In the genomic region with DNA sequence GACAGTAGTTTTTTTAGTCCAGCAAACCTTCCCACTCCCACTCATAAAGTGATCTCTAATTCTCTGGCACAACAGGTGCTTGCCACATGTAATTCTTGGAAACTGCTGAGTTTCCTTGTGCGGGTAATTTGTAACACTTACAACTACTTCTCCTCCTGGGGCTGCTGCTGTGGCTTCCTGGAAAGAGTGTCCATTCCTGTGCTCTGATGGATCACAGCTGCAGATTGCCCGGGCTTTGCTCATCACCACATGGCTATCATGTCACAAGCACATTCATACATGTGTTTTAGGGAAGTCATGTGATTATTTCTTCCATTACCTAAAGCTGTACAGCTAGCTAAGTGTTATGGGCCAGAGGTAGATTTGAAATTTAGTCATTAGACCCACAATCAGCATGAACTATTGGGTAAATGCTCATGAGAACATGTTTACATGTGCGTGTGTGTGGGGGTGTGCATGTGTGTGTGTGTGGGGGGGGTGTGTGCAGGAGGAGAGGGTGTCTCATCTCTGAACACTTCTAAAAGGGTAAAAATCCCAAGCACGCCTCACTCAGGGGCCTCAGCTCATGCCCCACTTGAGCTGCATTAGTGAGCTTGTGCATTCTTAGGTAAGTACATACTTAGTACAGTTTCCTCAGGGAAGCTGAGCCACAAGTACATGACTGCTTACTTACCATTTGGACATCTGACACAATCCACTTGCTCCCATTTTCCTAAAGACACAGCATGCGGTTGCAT, we compare ENCODE assay signal across 9 cellular contexts.
DNase-seq lines count a peak whose midpoint lies in the region; ATAC-seq, FAIRE-seq and TF ChIP-seq lines count a peak whose summit lies in the region.
"Had no signal": no experiment of that assay in that cellular context is flagged by ENCODE, and none has a peak within 500 bp of the region (broad histone marks: within the 10 kb centered on the region; RNA-seq: fewer than 3 reads in every experiment).

No MANE protein-coding gene starts in this region.

- ATAC-seq in GM12878: peak; percentile 60
- no peak for ATAC-seq in HG03139 (IDR thresholded peaks at IDR 0.05; ENCODE audit: unreplicated experiment)

- RAD21 ChIA-PET in GM12878 (lab: Charles Lee; ENCODE audit: unreplicated experiment): interaction anchor here (0.9 to 2.0 kb wide), 10 partner anchors 26 to 165 kb away, joined by 3 to 9 read pairs (median 4); no protein-coding TSS in a partner anchor

- H3K36me3 ChIP-seq in GM12878 (ENCODE audit: control insufficient read depth in 2 of 2, insufficient read depth in 2 of 2, low read length in 1 of 2) (no peaks in the 10 kb centered on the region), ovary (no peaks in the 10 kb centered on the region)

- H2BK15ac ChIP-seq in H9 (ENCODE audit: low read depth, low read length): no peak overlapping the region

- CTCF ChIA-PET in GM12878 (lab: Yijun Ruan, JAX): interaction anchor here (1.1 to 1.4 kb wide), 4 partner anchors 10 to 173 kb away, joined by 3 to 5 read pairs (median 4); no protein-coding TSS in a partner anchor

- H3K36me3 Mint-ChIP-seq in H9 (ENCODE audit: insufficient read depth in 1 of 3, low read depth in 3 of 3): no peaks in the 10 kb centered on the region

- no peak overlapping the region for H3K23ac ChIP-seq in H9 (ENCODE audit: insufficient read length, low read depth, low read length)

- H3K27me3 ChIP-seq in GM12878 (replicated peaks in 1 of 2; ENCODE audit: control insufficient read depth in 2 of 2, insufficient read depth in 2 of 2, low read length in 1 of 2): no peaks in the 10 kb centered on the region
- H3K27me3 ChIP-seq in H9 (ENCODE audit: insufficient read depth, low read length): no peaks in the 10 kb centered on the region
- H3K27me3 ChIP-seq in ovary: no peaks in the 10 kb centered on the region

- H3K27ac ChIP-seq in GM12878 (ENCODE audit: control insufficient read depth, insufficient read depth) (no peak overlapping the region), H9 (ENCODE audit: insufficient read length, low read depth, low read length) (no peak overlapping the region), ovary (no peak overlapping the region)

- no peak overlapping the region for H2BK5ac ChIP-seq in H9 (ENCODE audit: insufficient read length, low read length)

- FAIRE-seq in GM12878 (lab: Jason Lieb, UNC): no peak
- FAIRE-seq: GM19239 had no signal

- H3K14ac ChIP-seq in H9 (ENCODE audit: insufficient read depth, low read length): no peak overlapping the region

- H3K4me1 ChIP-seq in GM12878 (ENCODE audit: control insufficient read depth, insufficient read depth, low read length) (no peaks in the 10 kb centered on the region), H9 (ENCODE audit: insufficient read depth, low read length) (no peaks in the 10 kb centered on the region; the same call in 1 of the 2 replicates), ovary (ENCODE audit: insufficient read depth) (no peaks in the 10 kb centered on the region)

- TF ChIP-seq CTCF in HFF-Myc (IDR thresholded peaks at IDR 0.05; ENCODE audit: low read depth, low read length, missing control alignments): no peak
- no peak for TF ChIP-seq CTCF in GM12878 (IDR thresholded peaks at IDR 0.05 in 2 of 3, conservative IDR thresholded peaks at IDR 0.05 in 1 of 3; ENCODE audit: control insufficient read depth in 2 of 3, extremely low read depth in 1 of 3, insufficient read depth in 1 of 3, low read depth in 3 of 3, low read length in 3 of 3)
- no peak for TF ChIP-seq CTCF in H9 (conservative IDR thresholded peaks at IDR 0.05)
- TF ChIP-seq CTCF in ovary (IDR thresholded peaks at IDR 0.05): no peak

- H4K20me1 ChIP-seq in GM12878 (ENCODE audit: control insufficient read depth, insufficient read depth): no peaks in the 10 kb centered on the region
- H4K20me1 ChIP-seq in H9 (ENCODE audit: control insufficient read depth, insufficient read depth, insufficient read length): no peaks in the 10 kb centered on the region

- H3K4me1 Mint-ChIP-seq in H9: peaks cover 4 to 10% of the 10 kb centered on the region in 2 experiments; a peak in 3 of 4 replicates

- WGBS in GM12878 (ENCODE audit: insufficient coverage, insufficient replicate concordance, low lambda C conversion rate, missing lambda C conversion rate): 4% methylated on average over 5 of the region's 5 CpGs
- no CpG with 5 or more reads among the region's 5 CpGs for WGBS in H9 (ENCODE audit: extremely low coverage, insufficient read length, low lambda C conversion rate)
- 54 to 61% (median 57%) methylated on average over 5 of the region's 5 CpGs for WGBS in ovary, 3 donors

- H3K79me1 ChIP-seq in H9 (ENCODE audit: insufficient read depth, low read depth, low read length, poor library complexity, severe bottlenecking): no peaks in the 10 kb centered on the region

- H3K9ac ChIP-seq in GM12878 (ENCODE audit: control insufficient read depth, insufficient read depth, low read length): no peak overlapping the region
- H3K9ac ChIP-seq in H9 (ENCODE audit: extremely low read depth, insufficient read length, low read length): no peak overlapping the region

- no peak overlapping the region for H2AK5ac ChIP-seq in H9 (ENCODE audit: insufficient read length, low read length)

- H3T11ph ChIP-seq in H9 (ENCODE audit: low read length): no peak overlapping the region

- H2AFZ ChIP-seq in GM12878 (ENCODE audit: control insufficient read depth, low read depth, low read length) (no peak overlapping the region), H9 (ENCODE audit: low read length) (no peak overlapping the region)

- H3K79me2 ChIP-seq in GM12878 (ENCODE audit: control insufficient read depth, insufficient read depth, low read length): no peaks in the 10 kb centered on the region
- H3K79me2 ChIP-seq in H9 (ENCODE audit: insufficient read depth, low read length): no peaks in the 10 kb centered on the region

- TF ChIP-seq POLR2A in GM12878 (IDR thresholded peaks at IDR 0.05; ENCODE audit: low read depth, low read length): no peak
- TF ChIP-seq POLR2A in ovary (IDR thresholded peaks at IDR 0.05): no peak

- DNase-seq in Caki2 (ENCODE audit: low read depth) (peak; percentile 8), HFF-Myc (ENCODE audit: extremely low read depth, low read depth) (peak; percentile 98), GM12878 (ENCODE audit: low read depth, low spot score) (no peak), lung microvascular endothelial cell (ENCODE audit: low read depth in 2 of 2) (peak; percentile 5 to 20), H9 (no peak), NCI-H1048 (lab: John Stamatoyannopoulos, UW) (no peak), ovary (no peak)

- no peak overlapping the region for H3K4ac ChIP-seq in H9 (ENCODE audit: low read depth, low read length)

- in situ Hi-C loops in Caki2 (cut with HindIII; ENCODE audit: low pct_unique_long_range_greater_than_20kb, low sequenced_read_pairs) (no loop called here), GM12878 (cut with MboI) (no loop called here)

- no peak for TF ChIP-seq EP300 in GM12878 (IDR thresholded peaks at IDR 0.05; ENCODE audit: borderline replicate concordance in 1 of 2, control insufficient read depth in 1 of 2, low read depth in 2 of 2, low read length in 2 of 2)
- no peak for TF ChIP-seq EP300 in ovary (IDR thresholded peaks at IDR 0.05)

- no peak overlapping the region for H4K5ac ChIP-seq in H9 (ENCODE audit: insufficient read length, low read depth, low read length)

- H3K18ac ChIP-seq in H9 (ENCODE audit: insufficient read length, low read depth, low read length): no peak overlapping the region

- POLR2A ChIA-PET in GM12878 (lab: Charles Lee): interaction anchor here (0.5 to 1.5 kb wide), 4 partner anchors 28 to 38 kb away, joined by 3 to 4 read pairs (median 3); no protein-coding TSS in a partner anchor

- intact Hi-C loops in GM12878 (cut with micrococcal nuclease; ENCODE audit: unreplicated experiment): no loop called here
- intact Hi-C loops in ovary (cut with DNase I): no loop called here

- H3K56ac ChIP-seq in H9 (ENCODE audit: insufficient read length, low read depth, low read length): no peak overlapping the region

- TF ChIP-seq RAD21 in GM12878 (IDR thresholded peaks at IDR 0.05; ENCODE audit: insufficient read depth, low read depth, low read length): no peak

- H3K27ac Mint-ChIP-seq in H9: no peak overlapping the region

- no peaks in the 10 kb centered on the region; the same call in 1 of the 2 replicates for H3K27me3 Mint-ChIP-seq in H9 (ENCODE audit: low read depth)

- no peaks in the 10 kb centered on the region for H3K9me3 Mint-ChIP-seq in H9

- H3K4me2 ChIP-seq in GM12878 (ENCODE audit: control insufficient read depth, insufficient read depth): no peak overlapping the region
- H3K4me2 ChIP-seq in H9 (ENCODE audit: insufficient read depth, insufficient read length, low read length): no peak overlapping the region

- H3K4me3 ChIP-seq in HFF-Myc (replicated peaks; ENCODE audit: low read depth, low read length) (no peak overlapping the region), GM12878 (no peak overlapping the region), ovary (no peak overlapping the region)

- SMC1A ChIA-PET in GM12878 (lab: Charles Lee; ENCODE audit: uncharacterized antibody, unreplicated experiment): interaction anchor here (0.8 to 2.7 kb wide), 12 partner anchors 8 to 131 kb away, joined by 3 to 9 read pairs (median 3); a partner anchor contains a TSS

- H2BK20ac ChIP-seq in H9 (ENCODE audit: low read depth, low read length, poor library complexity, severe bottlenecking): no peak overlapping the region

- no peak overlapping the region for H2BK120ac ChIP-seq in H9 (ENCODE audit: low read depth, low read length, poor library complexity, severe bottlenecking)

- no peak overlapping the region for H3K4me3 Mint-ChIP-seq in H9

- H3K23me2 ChIP-seq in H9 (ENCODE audit: insufficient read length, low read depth, low read length, poor library complexity, severe bottlenecking): no peaks in the 10 kb centered on the region

- no peak overlapping the region for H4K91ac ChIP-seq in H9 (ENCODE audit: insufficient read length, low read depth, low read length)

- H2BK12ac ChIP-seq in H9 (ENCODE audit: insufficient read length, low read depth, low read length): no peak overlapping the region

- BruUV-seq in GM12878 (replicated peaks; lab: Mats Ljungman, UMichigan): no TSS peak

- H3K9me3 ChIP-seq in GM12878 (replicated peaks; ENCODE audit: control insufficient read depth, insufficient read depth, low read length) (no peaks in the 10 kb centered on the region), H9 (ENCODE audit: control insufficient read depth, low read depth, low read length) (no peaks in the 10 kb centered on the region), ovary (no peaks in the 10 kb centered on the region)

- H4K8ac ChIP-seq in H9 (replicated peaks; ENCODE audit: insufficient read length, low read depth, low read length): no peak overlapping the region

TF ChIP-seq in GM12878, 131 proteins besides CTCF, POLR2A, EP300 and RAD21 (continues in another document):
- TF ChIP-seq RAD51 (IDR thresholded peaks at IDR 0.05): peak; percentile 69; the same call in 1 of the 2 replicates
- TF ChIP-seq KLF5 (IDR thresholded peaks at IDR 0.05; ENCODE audit: partially characterized antibody): no peak
- TF ChIP-seq PAX5 (IDR thresholded peaks at IDR 0.05; ENCODE audit: borderline replicate concordance, low read depth, low read length): no peak
- no peak for TF ChIP-seq YBX1 (IDR thresholded peaks at IDR 0.05)
- peak in 1 of 2 experiments; percentile 40; a peak in 1 of 4 replicates for TF ChIP-seq IKZF2 (IDR thresholded peaks at IDR 0.05)
- no peak for TF ChIP-seq ZNF24 (IDR thresholded peaks at IDR 0.05)
- TF ChIP-seq ZNF622 (IDR thresholded peaks at IDR 0.05): no peak

Comparison
In these comparisons a context has a peak if more than half of its experiments do, and no peak if none do; other contexts are left out.
1. DNase-seq: peak in Caki2 (single experiment), HFF-Myc (single experiment) and lung microvascular endothelial cell (2 of 2); none in GM12878 (single experiment), H9 (single experiment), NCI-H1048 (single experiment) and ovary (0 of 5).